In the genomic region with DNA sequence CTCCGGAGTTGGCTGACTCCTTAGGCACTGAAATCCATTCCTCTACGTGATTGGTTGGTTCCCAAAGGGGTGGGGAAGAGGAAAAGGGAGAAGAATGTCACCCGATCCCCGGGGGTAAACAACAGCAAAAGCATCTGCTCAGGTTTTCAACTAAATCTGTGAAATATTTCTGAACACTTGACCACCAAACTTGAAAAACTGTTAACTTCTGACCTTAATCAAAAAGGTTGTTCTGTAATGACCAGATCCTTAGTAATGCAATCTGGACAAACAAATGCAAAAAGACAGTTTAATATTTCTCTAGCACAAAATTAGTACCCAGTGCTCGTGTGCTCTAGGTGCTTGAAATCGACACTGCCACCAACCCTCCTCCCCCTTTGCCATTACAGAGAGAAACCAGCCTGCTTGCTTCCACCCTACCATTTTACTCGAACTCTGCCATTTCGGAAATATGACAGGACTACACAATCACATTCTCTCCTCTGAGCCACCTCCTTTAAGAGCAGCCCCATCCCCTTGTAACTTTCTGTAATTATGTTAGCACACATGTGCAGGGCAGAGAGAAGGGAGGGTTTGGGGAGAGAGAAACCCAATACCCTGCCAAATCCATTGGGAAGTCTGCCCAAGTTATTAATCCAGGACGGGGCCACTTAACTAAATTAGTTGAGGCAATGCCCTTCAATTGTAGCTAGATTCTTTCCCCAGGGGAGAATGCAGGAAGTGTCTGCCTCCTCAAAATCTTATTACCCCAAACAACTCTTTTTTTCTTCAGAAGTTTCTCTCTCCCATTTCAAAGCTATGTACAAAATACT, we compare ENCODE assay signal across 8 cellular contexts.
DNase-seq lines count a peak whose midpoint lies in the region; ATAC-seq and TF ChIP-seq lines count a peak whose summit lies in the region.

No MANE protein-coding gene starts in this region.

- no peaks in the 10 kb centered on the region for H3K36me3 ChIP-seq in urinary bladder (ENCODE audit: insufficient read depth)

- peaks cover 2% of the 10 kb centered on the region for H3K4me1 ChIP-seq in urinary bladder (ENCODE audit: insufficient read depth)

- H3K4me3 ChIP-seq in urinary bladder (ENCODE audit: low read depth, low read length): peak overlapping the region; percentile 34

- TF ChIP-seq POLR2A in erythroblast (IDR thresholded peaks at IDR 0.05; ENCODE audit: low read length): no peak

- ATAC-seq in GM18498 (IDR thresholded peaks at IDR 0.05; ENCODE audit: unreplicated experiment) (no peak), GM18861 (IDR thresholded peaks at IDR 0.05; ENCODE audit: unreplicated experiment) (no peak)

- DNase-seq in DMS 273 treated with DMSO at 0.1 percent for 48 hours (lab: John Stamatoyannopoulos, UW): peak; percentile 91
- peak; percentile 40 for DNase-seq in NAMALWA (ENCODE audit: low spot score)
- DNase-seq in SK-N-DZ (ENCODE audit: low spot score): peak; percentile 90
- peak; percentile 41 to 49 for DNase-seq in erythroblast (lab: John Stamatoyannopoulos, UW)
- peak; percentile 87 for DNase-seq in middle frontal gyrus (ENCODE audit: extremely low spot score, low spot score)

- H3K27ac ChIP-seq in urinary bladder (ENCODE audit: low read depth): peak overlapping the region; percentile 67

- 3% methylated on average over 9 of the region's 9 CpGs for WGBS in urinary bladder

Comparison
In these comparisons a context has a peak if more than half of its experiments do, and no peak if none do; other contexts are left out.
1. DNase-seq: peak in every context shown above with its lines; median percentile 91 in DMS 273 treated with DMSO at 0.1 percent for 48 hours; 90 in SK-N-DZ; 87 in middle frontal gyrus; 45 in erythroblast; 40 in NAMALWA.